1 cellular context compared by ENCODE assay signal in the genomic region with DNA sequence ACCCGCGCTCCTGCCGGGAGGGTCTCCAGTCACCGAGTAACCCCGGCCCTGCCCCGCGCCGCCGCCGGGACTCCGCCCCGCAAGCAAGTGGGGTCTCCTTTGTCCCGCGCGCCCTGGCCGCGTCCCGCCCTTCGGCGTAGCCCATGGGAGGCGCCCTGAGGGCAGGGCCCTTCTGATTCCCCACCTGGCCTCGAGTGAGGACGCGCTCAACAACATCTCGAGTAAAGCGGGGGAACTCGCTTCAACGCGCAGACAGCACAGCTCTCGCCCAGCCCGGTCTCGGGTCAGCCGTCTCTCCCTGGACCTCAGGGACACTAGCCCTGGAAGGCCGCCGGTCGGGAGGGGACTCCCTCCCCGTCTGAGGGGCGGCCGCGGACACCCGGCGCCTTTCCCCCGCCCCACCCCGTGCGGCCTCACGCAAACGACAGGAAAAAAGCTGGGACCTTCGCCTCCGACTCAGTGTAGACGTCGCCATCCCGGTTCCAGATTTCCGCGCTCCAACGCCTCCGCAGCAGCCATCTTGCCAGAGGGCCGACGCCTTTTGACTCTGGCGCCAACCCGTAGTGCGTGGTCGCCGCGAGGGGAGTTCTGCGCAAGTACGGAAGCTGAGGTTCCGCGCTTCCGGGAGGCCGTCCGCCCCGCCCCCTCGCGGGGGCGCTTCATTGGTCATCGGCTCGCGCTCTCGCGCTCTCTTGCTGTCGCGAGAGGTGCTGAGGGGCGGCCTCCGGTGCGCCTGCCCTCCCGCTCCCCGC.
A peak's percentile ranks its signal among the peaks of the same experiment; 100 is the strongest.
TF ChIP-seq lines count a peak whose summit lies in the region.

No MANE protein-coding gene starts in this region.

TF ChIP-seq in K562, 482 proteins besides CTCF, POLR2A, EP300 and RAD21 (continues in another document):
- TF ChIP-seq BRF1 (IDR thresholded peaks at IDR 0.05; ENCODE audit: borderline replicate concordance, extremely low read depth, insufficient read length) (no peak), ZBTB17 (CRISPR knock-in tag; IDR thresholded peaks at IDR 0.05) (peak; percentile 63; the same call in 1 of the 2 replicates), TOE1 (IDR thresholded peaks at IDR 0.05; ENCODE audit: borderline replicate concordance) (peak; percentile 72), TOE1 (CRISPR knock-in tag; IDR thresholded peaks at IDR 0.05; ENCODE audit: borderline replicate concordance, low read depth) (no peak), KLF6 (CRISPR knock-in tag; IDR thresholded peaks at IDR 0.05; ENCODE audit: borderline replicate concordance) (peak; percentile 72; the same call in 1 of the 2 replicates), FOXJ3 (CRISPR knock-in tag; IDR thresholded peaks at IDR 0.05) (no peak), MTA1 (IDR thresholded peaks at IDR 0.05; ENCODE audit: borderline replicate concordance) (no peak), HDAC1 (IDR thresholded peaks at IDR 0.05) (peak in 1 of 2 experiments; percentile 83; a peak in 2 of 4 replicates), KLF10 (CRISPR knock-in tag; IDR thresholded peaks at IDR 0.05) (no peak), KAT2B (IDR thresholded peaks at IDR 0.05; ENCODE audit: low read depth, low read length) (no peak), MBD2 (IDR thresholded peaks at IDR 0.05; ENCODE audit: borderline replicate concordance, low read depth) (peak; percentile 65), NR4A1 (CRISPR knock-in tag; IDR thresholded peaks at IDR 0.05) (peak; percentile 76), NR4A1 (tag; IDR thresholded peaks at IDR 0.05) (peak; percentile 15; the same call in 1 of the 2 replicates), CHD1 (IDR thresholded peaks at IDR 0.05; ENCODE audit: low read length) (peak; percentile 61), TAF9B (IDR thresholded peaks at IDR 0.05; ENCODE audit: partially characterized antibody) (peak; percentile 83), MEIS2 (IDR thresholded peaks at IDR 0.05; ENCODE audit: partially characterized antibody) (peak; percentile 80), RFX1 (IDR thresholded peaks at IDR 0.05) (no peak), ZNF583 (CRISPR knock-in tag; IDR thresholded peaks at IDR 0.05) (no peak), ZNF175 (CRISPR knock-in tag; IDR thresholded peaks at IDR 0.05; ENCODE audit: low read depth) (no peak), TCF7 (IDR thresholded peaks at IDR 0.05; ENCODE audit: borderline replicate concordance) (no peak), ATF1 (CRISPR knock-in tag; IDR thresholded peaks at IDR 0.05) (no peak; the same call in 1 of the 2 replicates), ATF1 (tag; IDR thresholded peaks at IDR 0.05) (peak; percentile 83), ZNF695 (CRISPR knock-in tag; IDR thresholded peaks at IDR 0.05) (no peak), KAT7 (CRISPR knock-in tag; IDR thresholded peaks at IDR 0.05; ENCODE audit: borderline replicate concordance) (peak; percentile 23; the same call in 1 of the 2 replicates), ZC3H11A (IDR thresholded peaks at IDR 0.05; ENCODE audit: low read depth, low read length) (no peak), WHSC1 (IDR thresholded peaks at IDR 0.05; ENCODE audit: low read length) (no peak), EGR1 (conservative IDR thresholded peaks at IDR 0.05) (peak; percentile 98), ZNF668 (CRISPR knock-in tag; IDR thresholded peaks at IDR 0.05) (no peak), FOXM1 (IDR thresholded peaks at IDR 0.05; ENCODE audit: low read depth) (no peak), FOXM1 (CRISPR knock-in tag; IDR thresholded peaks at IDR 0.05; ENCODE audit: low read depth) (peak; percentile 88), HMG20A (CRISPR knock-in tag; conservative IDR thresholded peaks at IDR 0.05) (no peak), ZSCAN29 (IDR thresholded peaks at IDR 0.05) (peak; percentile 92), ZNF589 (CRISPR knock-in tag; IDR thresholded peaks at IDR 0.05; ENCODE audit: low read depth) (no peak), ZNF431 (CRISPR knock-in tag; IDR thresholded peaks at IDR 0.05) (no peak), NFE2 (IDR thresholded peaks at IDR 0.05; ENCODE audit: low read depth) (no peak), KLF16 (IDR thresholded peaks at IDR 0.05) (peak; percentile 83), HLTF (IDR thresholded peaks at IDR 0.05) (no peak; the same call in 1 of the 2 replicates), CEBPG (CRISPR knock-in tag; IDR thresholded peaks at IDR 0.05) (no peak), CEBPG (tag; conservative IDR thresholded peaks at IDR 0.05 in 1 of 2, IDR thresholded peaks at IDR 0.05 in 1 of 2) (no peak), ZNF644 (tag; IDR thresholded peaks at IDR 0.05; ENCODE audit: low read depth) (no peak), MCM7 (IDR thresholded peaks at IDR 0.05) (no peak), YY1 (IDR thresholded peaks at IDR 0.05; ENCODE audit: borderline replicate concordance in 1 of 3, control insufficient read depth in 1 of 3, extremely low read depth in 1 of 3, insufficient read depth in 3 of 3, insufficient read length in 1 of 3, insufficient replicate concordance in 2 of 3, low read depth in 1 of 3, low read length in 2 of 3) (peak; percentile 86 to 96 (median 96)), ZKSCAN1 (IDR thresholded peaks at IDR 0.05; ENCODE audit: low read depth, low read length) (peak; percentile 69; the same call in 1 of the 2 replicates), PCBP1 (IDR thresholded peaks at IDR 0.05; ENCODE audit: low read depth, low read length, poor library complexity, severe bottlenecking) (peak; percentile 83), ZNF224 (CRISPR knock-in tag; IDR thresholded peaks at IDR 0.05) (no peak), ZNF140 (CRISPR knock-in tag; IDR thresholded peaks at IDR 0.05) (no peak), BACH1 (tag; IDR thresholded peaks at IDR 0.05) (no peak), COPS2 (conservative IDR thresholded peaks at IDR 0.05) (no peak)
- TF ChIP-seq, protein P1, sequence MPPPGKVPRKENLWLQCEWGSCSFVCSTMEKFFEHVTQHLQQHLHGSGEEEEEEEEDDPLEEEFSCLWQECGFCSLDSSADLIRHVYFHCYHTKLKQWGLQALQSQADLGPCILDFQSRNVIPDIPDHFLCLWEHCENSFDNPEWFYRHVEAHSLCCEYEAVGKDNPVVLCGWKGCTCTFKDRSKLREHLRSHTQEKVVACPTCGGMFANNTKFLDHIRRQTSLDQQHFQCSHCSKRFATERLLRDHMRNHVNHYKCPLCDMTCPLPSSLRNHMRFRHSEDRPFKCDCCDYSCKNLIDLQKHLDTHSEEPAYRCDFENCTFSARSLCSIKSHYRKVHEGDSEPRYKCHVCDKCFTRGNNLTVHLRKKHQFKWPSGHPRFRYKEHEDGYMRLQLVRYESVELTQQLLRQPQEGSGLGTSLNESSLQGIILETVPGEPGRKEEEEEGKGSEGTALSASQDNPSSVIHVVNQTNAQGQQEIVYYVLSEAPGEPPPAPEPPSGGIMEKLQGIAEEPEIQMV (tag; conservative IDR thresholded peaks at IDR 0.05; ENCODE audit: low read depth): no peak
- TF ChIP-seq, protein P2, sequence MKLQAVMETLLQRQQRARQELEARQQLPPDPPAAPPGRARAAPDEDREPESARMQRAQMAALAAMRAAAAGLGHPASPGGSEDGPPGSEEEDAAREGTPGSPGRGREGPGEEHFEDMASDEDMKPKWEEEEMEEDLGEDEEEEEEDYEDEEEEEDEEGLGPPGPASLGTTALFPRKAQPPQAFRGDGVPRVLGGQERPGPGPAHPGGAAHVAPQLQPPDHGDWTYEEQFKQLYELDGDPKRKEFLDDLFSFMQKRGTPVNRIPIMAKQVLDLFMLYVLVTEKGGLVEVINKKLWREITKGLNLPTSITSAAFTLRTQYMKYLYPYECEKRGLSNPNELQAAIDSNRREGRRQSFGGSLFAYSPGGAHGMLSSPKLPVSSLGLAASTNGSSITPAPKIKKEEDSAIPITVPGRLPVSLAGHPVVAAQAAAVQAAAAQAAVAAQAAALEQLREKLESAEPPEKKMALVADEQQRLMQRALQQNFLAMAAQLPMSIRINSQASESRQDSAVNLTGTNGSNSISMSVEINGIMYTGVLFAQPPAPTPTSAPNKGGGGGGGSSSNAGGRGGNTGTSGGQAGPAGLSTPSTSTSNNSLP (IDR thresholded peaks at IDR 0.05; ENCODE audit: borderline replicate concordance, low read depth, low read length): no peak
- TF ChIP-seq, protein P3, sequence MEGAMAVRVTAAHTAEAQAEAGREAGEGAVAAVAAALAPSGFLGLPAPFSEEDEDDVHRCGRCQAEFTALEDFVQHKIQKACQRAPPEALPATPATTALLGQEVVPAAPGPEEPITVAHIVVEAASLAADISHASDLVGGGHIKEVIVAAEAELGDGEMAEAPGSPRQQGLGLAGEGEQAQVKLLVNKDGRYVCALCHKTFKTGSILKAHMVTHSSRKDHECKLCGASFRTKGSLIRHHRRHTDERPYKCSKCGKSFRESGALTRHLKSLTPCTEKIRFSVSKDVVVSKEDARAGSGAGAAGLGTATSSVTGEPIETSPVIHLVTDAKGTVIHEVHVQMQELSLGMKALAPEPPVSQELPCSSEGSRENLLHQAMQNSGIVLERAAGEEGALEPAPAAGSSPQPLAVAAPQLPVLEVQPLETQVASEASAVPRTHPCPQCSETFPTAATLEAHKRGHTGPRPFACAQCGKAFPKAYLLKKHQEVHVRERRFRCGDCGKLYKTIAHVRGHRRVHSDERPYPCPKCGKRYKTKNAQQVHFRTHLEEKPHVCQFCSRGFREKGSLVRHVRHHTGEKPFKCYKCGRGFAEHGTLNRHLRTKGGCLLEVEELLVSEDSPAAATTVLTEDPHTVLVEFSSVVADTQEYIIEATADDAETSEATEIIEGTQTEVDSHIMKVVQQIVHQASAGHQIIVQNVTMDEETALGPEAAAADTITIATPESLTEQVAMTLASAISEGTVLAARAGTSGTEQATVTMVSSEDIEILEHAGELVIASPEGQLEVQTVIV (CRISPR knock-in tag; IDR thresholded peaks at IDR 0.05; ENCODE audit: borderline replicate concordance): no peak
- TF ChIP-seq, protein P4, sequence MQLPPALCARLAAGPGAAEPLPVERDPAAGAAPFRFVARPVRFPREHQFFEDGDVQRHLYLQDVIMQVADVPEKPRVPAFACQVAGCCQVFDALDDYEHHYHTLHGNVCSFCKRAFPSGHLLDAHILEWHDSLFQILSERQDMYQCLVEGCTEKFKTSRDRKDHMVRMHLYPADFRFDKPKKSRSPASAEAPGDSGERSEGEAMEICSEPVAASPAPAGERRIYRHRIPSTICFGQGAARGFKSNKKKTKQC (CRISPR knock-in tag; IDR thresholded peaks at IDR 0.05): peak; percentile 40; the same call in 1 of the 2 replicates
- TF ChIP-seq, protein P5, sequence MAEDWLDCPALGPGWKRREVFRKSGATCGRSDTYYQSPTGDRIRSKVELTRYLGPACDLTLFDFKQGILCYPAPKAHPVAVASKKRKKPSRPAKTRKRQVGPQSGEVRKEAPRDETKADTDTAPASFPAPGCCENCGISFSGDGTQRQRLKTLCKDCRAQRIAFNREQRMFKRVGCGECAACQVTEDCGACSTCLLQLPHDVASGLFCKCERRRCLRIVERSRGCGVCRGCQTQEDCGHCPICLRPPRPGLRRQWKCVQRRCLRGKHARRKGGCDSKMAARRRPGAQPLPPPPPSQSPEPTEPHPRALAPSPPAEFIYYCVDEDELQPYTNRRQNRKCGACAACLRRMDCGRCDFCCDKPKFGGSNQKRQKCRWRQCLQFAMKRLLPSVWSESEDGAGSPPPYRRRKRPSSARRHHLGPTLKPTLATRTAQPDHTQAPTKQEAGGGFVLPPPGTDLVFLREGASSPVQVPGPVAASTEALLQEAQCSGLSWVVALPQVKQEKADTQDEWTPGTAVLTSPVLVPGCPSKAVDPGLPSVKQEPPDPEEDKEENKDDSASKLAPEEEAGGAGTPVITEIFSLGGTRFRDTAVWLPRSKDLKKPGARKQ (CRISPR knock-in tag; IDR thresholded peaks at IDR 0.05): no peak
- TF ChIP-seq, protein P6, sequence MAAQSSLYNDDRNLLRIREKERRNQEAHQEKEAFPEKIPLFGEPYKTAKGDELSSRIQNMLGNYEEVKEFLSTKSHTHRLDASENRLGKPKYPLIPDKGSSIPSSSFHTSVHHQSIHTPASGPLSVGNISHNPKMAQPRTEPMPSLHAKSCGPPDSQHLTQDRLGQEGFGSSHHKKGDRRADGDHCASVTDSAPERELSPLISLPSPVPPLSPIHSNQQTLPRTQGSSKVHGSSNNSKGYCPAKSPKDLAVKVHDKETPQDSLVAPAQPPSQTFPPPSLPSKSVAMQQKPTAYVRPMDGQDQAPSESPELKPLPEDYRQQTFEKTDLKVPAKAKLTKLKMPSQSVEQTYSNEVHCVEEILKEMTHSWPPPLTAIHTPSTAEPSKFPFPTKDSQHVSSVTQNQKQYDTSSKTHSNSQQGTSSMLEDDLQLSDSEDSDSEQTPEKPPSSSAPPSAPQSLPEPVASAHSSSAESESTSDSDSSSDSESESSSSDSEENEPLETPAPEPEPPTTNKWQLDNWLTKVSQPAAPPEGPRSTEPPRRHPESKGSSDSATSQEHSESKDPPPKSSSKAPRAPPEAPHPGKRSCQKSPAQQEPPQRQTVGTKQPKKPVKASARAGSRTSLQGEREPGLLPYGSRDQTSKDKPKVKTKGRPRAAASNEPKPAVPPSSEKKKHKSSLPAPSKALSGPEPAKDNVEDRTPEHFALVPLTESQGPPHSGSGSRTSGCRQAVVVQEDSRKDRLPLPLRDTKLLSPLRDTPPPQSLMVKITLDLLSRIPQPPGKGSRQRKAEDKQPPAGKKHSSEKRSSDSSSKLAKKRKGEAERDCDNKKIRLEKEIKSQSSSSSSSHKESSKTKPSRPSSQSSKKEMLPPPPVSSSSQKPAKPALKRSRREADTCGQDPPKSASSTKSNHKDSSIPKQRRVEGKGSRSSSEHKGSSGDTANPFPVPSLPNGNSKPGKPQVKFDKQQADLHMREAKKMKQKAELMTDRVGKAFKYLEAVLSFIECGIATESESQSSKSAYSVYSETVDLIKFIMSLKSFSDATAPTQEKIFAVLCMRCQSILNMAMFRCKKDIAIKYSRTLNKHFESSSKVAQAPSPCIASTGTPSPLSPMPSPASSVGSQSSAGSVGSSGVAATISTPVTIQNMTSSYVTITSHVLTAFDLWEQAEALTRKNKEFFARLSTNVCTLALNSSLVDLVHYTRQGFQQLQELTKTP (IDR thresholded peaks at IDR 0.05; ENCODE audit: low read depth in 1 of 2, partially characterized antibody in 2 of 2): peak; percentile 33 to 49
- TF ChIP-seq, protein P7, sequence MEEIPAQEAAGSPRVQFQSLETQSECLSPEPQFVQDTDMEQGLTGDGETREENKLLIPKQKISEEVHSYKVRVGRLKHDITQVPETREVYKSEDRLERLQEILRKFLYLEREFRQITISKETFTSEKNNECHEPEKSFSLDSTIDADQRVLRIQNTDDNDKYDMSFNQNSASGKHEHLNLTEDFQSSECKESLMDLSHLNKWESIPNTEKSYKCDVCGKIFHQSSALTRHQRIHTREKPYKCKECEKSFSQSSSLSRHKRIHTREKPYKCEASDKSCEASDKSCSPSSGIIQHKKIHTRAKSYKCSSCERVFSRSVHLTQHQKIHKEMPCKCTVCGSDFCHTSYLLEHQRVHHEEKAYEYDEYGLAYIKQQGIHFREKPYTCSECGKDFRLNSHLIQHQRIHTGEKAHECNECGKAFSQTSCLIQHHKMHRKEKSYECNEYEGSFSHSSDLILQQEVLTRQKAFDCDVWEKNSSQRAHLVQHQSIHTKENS (CRISPR knock-in tag; IDR thresholded peaks at IDR 0.05): no peak
- TF ChIP-seq, protein P8, sequence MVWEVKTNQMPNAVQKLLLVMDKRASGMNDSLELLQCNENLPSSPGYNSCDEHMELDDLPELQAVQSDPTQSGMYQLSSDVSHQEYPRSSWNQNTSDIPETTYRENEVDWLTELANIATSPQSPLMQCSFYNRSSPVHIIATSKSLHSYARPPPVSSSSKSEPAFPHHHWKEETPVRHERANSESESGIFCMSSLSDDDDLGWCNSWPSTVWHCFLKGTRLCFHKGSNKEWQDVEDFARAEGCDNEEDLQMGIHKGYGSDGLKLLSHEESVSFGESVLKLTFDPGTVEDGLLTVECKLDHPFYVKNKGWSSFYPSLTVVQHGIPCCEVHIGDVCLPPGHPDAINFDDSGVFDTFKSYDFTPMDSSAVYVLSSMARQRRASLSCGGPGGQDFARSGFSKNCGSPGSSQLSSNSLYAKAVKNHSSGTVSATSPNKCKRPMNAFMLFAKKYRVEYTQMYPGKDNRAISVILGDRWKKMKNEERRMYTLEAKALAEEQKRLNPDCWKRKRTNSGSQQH (CRISPR knock-in tag; IDR thresholded peaks at IDR 0.05): peak; percentile 43; the same call in 1 of the 2 replicates
